ENCODE assay signal across 8 cellular contexts in the genomic region with DNA sequence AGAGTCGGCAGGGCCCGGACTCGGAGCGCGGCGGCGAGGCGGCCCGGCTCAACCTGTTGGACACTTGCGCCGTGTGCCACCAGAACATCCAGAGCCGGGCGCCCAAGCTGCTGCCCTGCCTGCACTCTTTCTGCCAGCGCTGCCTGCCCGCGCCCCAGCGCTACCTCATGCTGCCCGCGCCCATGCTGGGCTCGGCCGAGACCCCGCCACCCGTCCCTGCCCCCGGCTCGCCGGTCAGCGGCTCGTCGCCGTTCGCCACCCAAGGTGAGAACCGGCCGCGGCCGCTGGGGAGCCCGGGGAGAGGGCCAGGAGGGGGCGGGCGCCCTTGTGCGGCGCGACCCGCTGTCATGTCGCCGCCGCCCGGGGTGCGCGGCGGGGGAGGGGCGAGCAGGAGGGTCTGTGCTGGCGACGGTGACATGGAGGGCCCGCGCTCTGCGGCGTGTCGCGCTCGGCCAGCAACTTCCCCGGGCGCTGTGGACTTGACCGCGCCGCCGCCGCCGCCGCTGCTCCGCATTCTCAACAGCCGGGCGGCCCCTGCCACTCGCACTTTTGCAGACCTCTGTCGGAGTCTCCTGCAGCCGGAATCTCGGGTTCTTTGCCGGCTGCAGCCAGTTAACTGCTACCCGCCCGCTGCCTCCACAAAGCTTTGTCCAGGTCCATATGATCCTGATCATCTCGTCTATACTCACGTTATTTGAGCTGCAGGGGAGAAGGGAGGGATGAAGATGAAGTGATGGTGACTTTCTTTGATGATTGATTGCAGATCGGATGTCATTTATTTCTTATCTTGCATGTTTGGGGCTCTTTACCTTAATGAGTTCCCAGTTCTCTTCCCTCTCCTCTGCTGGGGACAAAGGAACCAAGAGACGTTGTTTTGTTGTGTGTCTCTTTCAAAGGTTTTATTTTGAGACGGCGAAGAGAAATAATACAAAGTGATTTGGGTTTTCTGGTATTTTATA. TPM values are rescaled to one million over a fixed set of nuclear protein-coding genes. Genes with fewer than 3 reads are reported as not detected.
DNase-seq lines count a peak whose midpoint lies in the region; ATAC-seq and TF ChIP-seq lines count a peak whose summit lies in the region.

No MANE protein-coding gene starts in this region.

- no peaks in the 10 kb centered on the region for H3K27me3 ChIP-seq in duodenal mucosa (ENCODE audit: control insufficient read depth in 1 of 2, insufficient read depth in 2 of 2, low read length in 2 of 2)

- TF ChIP-seq CTCF in AG09309 (IDR thresholded peaks at IDR 0.05; ENCODE audit: control insufficient read depth, insufficient read depth, low read depth, low read length, missing control alignments) = no peak

- no peak for DNase-seq in AG09309 (ENCODE audit: low read depth)
- DNase-seq in NCI-H510A treated with DMSO at 0.1 percent for 48 hours (lab: John Stamatoyannopoulos, UW) = peak; percentile 14
- peak; percentile 58 for DNase-seq in activated CD4-positive, alpha-beta memory T cell treated with anti-CD3 and anti-CD28 coated beads, Interleukin-2, amount 10 ng/mL, durations not matched to agents 7 days and 5 days
- DNase-seq in lung microvascular endothelial cell (ENCODE audit: low read depth in 2 of 2) = peak; percentile 56 to 65
- DNase-seq in stimulated activated CD8-positive, alpha-beta memory T cell treated with anti-CD3 and anti-CD28 coated beads, Interleukin-12 subunit alpha, Interleukin-12 subunit beta, amount 100 ng/mL, for 1 hour (ENCODE audit: low read depth) = peak; percentile 34

- peak overlapping the region; percentile 92 for H3K27ac ChIP-seq in duodenal mucosa (ENCODE audit: low read depth, low read length)

- H3K36me3 ChIP-seq in duodenal mucosa (ENCODE audit: control insufficient read depth in 1 of 2, insufficient read depth in 2 of 2, low read length in 2 of 2) = no peaks in the 10 kb centered on the region

- peaks cover 2% of the 10 kb centered on the region for H3K27me3 Mint-ChIP-seq in activated CD4-positive, alpha-beta memory T cell treated with anti-CD3 and anti-CD28 coated beads, Interleukin-2, amount 10 ng/mL, durations not matched to agents 7 days and 5 days

- H3K9me3 Mint-ChIP-seq in activated CD4-positive, alpha-beta memory T cell treated with anti-CD3 and anti-CD28 coated beads, Interleukin-2, amount 10 ng/mL, durations not matched to agents 7 days and 5 days = no peaks in the 10 kb centered on the region

- H3K9ac ChIP-seq in duodenal mucosa (ENCODE audit: low read depth in 1 of 2, low read length in 2 of 2) = peak overlapping the region; percentile 79 to 82

- POLR2A ChIA-PET in activated CD4-positive, alpha-beta memory T cell treated with anti-CD3 and anti-CD28 coated beads, Interleukin-2, amount 10 ng/mL, durations not matched to agents 7 days and 5 days (lab: Charles Lee) = interaction anchor here (0.6 to 1.6 kb wide), 7 partner anchors 12 to 425 kb away, joined by 3 to 5 read pairs (median 3); no protein-coding TSS in a partner anchor

- CTCF ChIA-PET in activated CD4-positive, alpha-beta memory T cell treated with anti-CD3 and anti-CD28 coated beads, Interleukin-2, amount 10 ng/mL, durations not matched to agents 7 days and 5 days (lab: Charles Lee) = interaction anchor here (1.0 to 1.9 kb wide), 3 partner anchors 25 to 405 kb away, joined by 3 to 7 read pairs (median 4); no protein-coding TSS in a partner anchor

- peaks cover 7 to 13% of the 10 kb centered on the region in 2 donors for H3K4me1 ChIP-seq in duodenal mucosa (ENCODE audit: control insufficient read depth in 1 of 2, insufficient read depth in 2 of 2, low read length in 2 of 2)

- peak overlapping the region; percentile 91 for H3K4me3 Mint-ChIP-seq in activated CD4-positive, alpha-beta memory T cell treated with anti-CD3 and anti-CD28 coated beads, Interleukin-2, amount 10 ng/mL, durations not matched to agents 7 days and 5 days

- peak overlapping the region; percentile 90 for H3K27ac Mint-ChIP-seq in activated CD4-positive, alpha-beta memory T cell treated with anti-CD3 and anti-CD28 coated beads, Interleukin-2, amount 10 ng/mL, durations not matched to agents 7 days and 5 days

- peaks cover 20% of the 10 kb centered on the region for H3K36me3 Mint-ChIP-seq in activated CD4-positive, alpha-beta memory T cell treated with anti-CD3 and anti-CD28 coated beads, Interleukin-2, amount 10 ng/mL, durations not matched to agents 7 days and 5 days (ENCODE audit: low read depth)

- H3K9me3 ChIP-seq in duodenal mucosa (ENCODE audit: control insufficient read depth in 1 of 2, low read length in 2 of 2) = no peaks in the 10 kb centered on the region

- ATAC-seq in GM18867 (IDR thresholded peaks at IDR 0.05; ENCODE audit: unreplicated experiment) (peak; percentile 38), HG03097 (IDR thresholded peaks at IDR 0.05; ENCODE audit: low FRiP score, unreplicated experiment) (peak; percentile 44)

- H3K4me1 Mint-ChIP-seq in activated CD4-positive, alpha-beta memory T cell treated with anti-CD3 and anti-CD28 coated beads, Interleukin-2, amount 10 ng/mL, durations not matched to agents 7 days and 5 days = peaks cover 42% of the 10 kb centered on the region

- H3K4me3 ChIP-seq in AG09309 (ENCODE audit: control insufficient read depth, low read depth, low read length) (peak overlapping the region; percentile 60), duodenal mucosa (ENCODE audit: low read depth in 1 of 2, low read length in 2 of 2) (peak overlapping the region; percentile 87 to 92)

RNA-seq across cellular contexts. Expression of a gene that starts 0.9 kb away (rescaled TPM):
- total RNA-seq in activated CD4-positive, alpha-beta memory T cell treated with anti-CD3 and anti-CD28 coated beads, Interleukin-2, amount 10 ng/mL, durations not matched to agents 7 days and 5 days = 10 to 100 TPM; 17.8 to 19.6 TPM
- 6.8 and 12.5 TPM in 2 replicates for total RNA-seq in lung microvascular endothelial cell
